In genomic region chr20:44430270-44431065, GRCh38 we compare ENCODE assay signal across 21 cellular contexts. TPM values are rescaled to one million over a fixed set of nuclear protein-coding genes. Genes with fewer than 3 reads are reported as not detected.
DNase-seq lines count a peak whose midpoint lies in the region; ATAC-seq, FAIRE-seq and TF ChIP-seq lines count a peak whose summit lies in the region.
"Had no signal": no experiment of that assay in that cellular context is flagged by ENCODE, and none has a peak within 500 bp of the region (broad histone marks: within the 10 kb centered on the region; RNA-seq: fewer than 3 reads in every experiment).

No MANE protein-coding gene starts in this region.

- DNase-seq in Caco-2 (no peak), HepG2 (ENCODE audit: low spot score) (no peak), neural progenitor cell (ENCODE audit: low spot score) (no peak), UCSD-AML1 (lab: John Stamatoyannopoulos, UW; ENCODE audit: unreplicated experiment) (no peak), osteoblast (ENCODE audit: insufficient read length, low spot score, missing footprints) (no peak)
- no peak for DNase-seq in activated CD4-positive, alpha-beta T cell treated with anti-CD3 and anti-CD28 coated beads, Interleukin-2, amount 50 U/mL, for 1 hour
- DNase-seq: AML-193; CD8-positive, alpha-beta T cell; GOT3; H9; KG1 had no signal

- TF ChIP-seq EP300 in HepG2 (IDR thresholded peaks at IDR 0.05; ENCODE audit: low read depth in 2 of 2, low read length in 2 of 2) (no peak), HepG2 (CRISPR knock-in tag; IDR thresholded peaks at IDR 0.05; ENCODE audit: borderline replicate concordance) (no peak)

- H3K4me3 Mint-ChIP-seq in Caco-2 (ENCODE audit: unreplicated experiment) (no peak overlapping the region), neural progenitor cell (no peak overlapping the region)
- H3K4me3 Mint-ChIP-seq: CD14-positive monocyte; CD8-positive, alpha-beta T cell; H9 had no signal

- ATAC-seq in HepG2 (no peak), GM18517 (IDR thresholded peaks at IDR 0.05; ENCODE audit: unreplicated experiment) (no peak)
- ATAC-seq: CD8-positive, alpha-beta T cell had no signal

- H3K27me3 ChIP-seq in Caco-2 (replicated peaks; ENCODE audit: control insufficient read depth, insufficient read depth, low read length) (no peaks in the 10 kb centered on the region), duodenal mucosa (ENCODE audit: control insufficient read depth in 1 of 2, insufficient read depth in 2 of 2, low read length in 2 of 2) (no peaks in the 10 kb centered on the region), HepG2 (ENCODE audit: control insufficient read depth in 1 of 2, insufficient read depth in 2 of 2, low read length in 2 of 2) (no peaks in the 10 kb centered on the region), neural progenitor cell (peaks cover 4% of the 10 kb centered on the region), osteoblast (ENCODE audit: insufficient read depth, low read length) (peaks cover 16% of the 10 kb centered on the region)
- H3K27me3 ChIP-seq: BLaER1 had no signal

- H3K36me3 ChIP-seq in Caco-2 (ENCODE audit: control insufficient read depth, insufficient read depth, low read length), result peaks cover 25% of the 10 kb centered on the region
- peaks cover 22 to 38% of the 10 kb centered on the region in 2 donors for H3K36me3 ChIP-seq in duodenal mucosa (ENCODE audit: control insufficient read depth in 1 of 2, insufficient read depth in 2 of 2, low read length in 2 of 2)
- H3K36me3 ChIP-seq in HepG2 (replicated peaks in 1 of 2; ENCODE audit: control insufficient read depth in 1 of 2, insufficient read depth in 2 of 2, low read length in 2 of 2), result peaks cover 18 to 45% of the 10 kb centered on the region in 2 experiments
- no peaks in the 10 kb centered on the region for H3K36me3 ChIP-seq in neural progenitor cell
- no peaks in the 10 kb centered on the region for H3K36me3 ChIP-seq in osteoblast (ENCODE audit: insufficient read depth, low read length)
- H3K36me3 ChIP-seq: BLaER1 had no signal

- H3F3A ChIP-seq in neural progenitor cell (ENCODE audit: low read depth), result no peaks in the 10 kb centered on the region

- H4K20me1 ChIP-seq in HepG2 (ENCODE audit: insufficient read depth, low read length), result no peaks in the 10 kb centered on the region
- H4K20me1 ChIP-seq in neural progenitor cell (ENCODE audit: low read depth), result no peaks in the 10 kb centered on the region
- no peaks in the 10 kb centered on the region for H4K20me1 ChIP-seq in osteoblast (ENCODE audit: insufficient read depth, low read length)
- H4K20me1 ChIP-seq: BLaER1 had no signal

- H3K27ac Mint-ChIP-seq in Caco-2 (ENCODE audit: unreplicated experiment) (peak overlapping the region; percentile 62), neural progenitor cell (peak overlapping the region; percentile 53)
- H3K27ac Mint-ChIP-seq: CD14-positive monocyte; CD8-positive, alpha-beta T cell had no signal

- CTCF ChIA-PET in Caco-2 (lab: Charles Lee) (interaction anchor here (0.6 kb wide), 4 partner anchors 23 to 1341 kb away, joined by 3 to 5 read pairs (median 4); no protein-coding TSS in a partner anchor), HepG2 (lab: Yijun Ruan, JAX; ENCODE audit: low intra/inter-chr PET ratio, low total read pairs) (no interaction called here)

- H3K4me1 ChIP-seq in Caco-2 (peaks cover 15% of the 10 kb centered on the region), duodenal mucosa (ENCODE audit: control insufficient read depth in 1 of 2, insufficient read depth in 2 of 2, low read length in 2 of 2) (peaks cover 31 to 45% of the 10 kb centered on the region in 2 donors), HepG2 (ENCODE audit: insufficient read depth, low read length) (peaks cover 97% of the 10 kb centered on the region), neural progenitor cell (no peaks in the 10 kb centered on the region), osteoblast (ENCODE audit: insufficient read depth, low read length) (no peaks in the 10 kb centered on the region)
- H3K4me1 ChIP-seq: BLaER1 had no signal

- H2AFZ ChIP-seq in HepG2 (ENCODE audit: low read length) (no peak overlapping the region), neural progenitor cell (replicated peaks) (no peak overlapping the region), osteoblast (ENCODE audit: low read length) (no peak overlapping the region)

- POLR2A ChIA-PET in Caco-2 (lab: Charles Lee) (no interaction called here), HepG2 (lab: Yijun Ruan, JAX) (interaction anchor here (0.6 to 7.5 kb wide), 12 partner anchors 12 to 79 kb away, joined by 3 to 101 read pairs (median 3); no protein-coding TSS in a partner anchor)

- 98% methylated on average over 7 of the region's 7 CpGs for WGBS in HepG2 (ENCODE audit: low lambda C conversion rate)

- peaks cover 22% of the 10 kb centered on the region for H3K36me3 Mint-ChIP-seq in Caco-2 (ENCODE audit: insufficient read depth, unreplicated experiment)
- no peaks in the 10 kb centered on the region for H3K36me3 Mint-ChIP-seq in neural progenitor cell
- H3K36me3 Mint-ChIP-seq: CD14-positive monocyte; CD8-positive, alpha-beta T cell had no signal

- H3K4me1 Mint-ChIP-seq in Caco-2 (ENCODE audit: low read depth, unreplicated experiment) (peaks cover 9% of the 10 kb centered on the region), neural progenitor cell (no peaks in the 10 kb centered on the region)
- H3K4me1 Mint-ChIP-seq: H9 had no signal

- peak; percentile 49 to 79; a peak in 3 of 4 replicates for TF ChIP-seq POLR2A in HepG2 (IDR thresholded peaks at IDR 0.05; ENCODE audit: insufficient read depth in 1 of 2, low read depth in 2 of 2, low read length in 2 of 2)

- H3K4me2 ChIP-seq in HepG2 (ENCODE audit: low read depth, low read length) (no peak overlapping the region), neural progenitor cell (no peak overlapping the region), osteoblast (ENCODE audit: insufficient read depth, low read length) (no peak overlapping the region)
- H3K4me2 ChIP-seq: A549, BLaER1 had no signal

- TF ChIP-seq RAD21 in HepG2 (CRISPR knock-in tag; IDR thresholded peaks at IDR 0.05), result 0 out of 2 replicates have a peak, but pooled peaks have one; percentile 11

- H3K4me3 ChIP-seq in Caco-2 (ENCODE audit: low read depth, low read length), result no peak overlapping the region
- H3K4me3 ChIP-seq in duodenal mucosa (ENCODE audit: low read depth in 1 of 2, low read length in 2 of 2), result no peak overlapping the region
- H3K4me3 ChIP-seq in HepG2 (replicated peaks in 1 of 3; ENCODE audit: insufficient read depth in 1 of 3, low read depth in 2 of 3, low read length in 3 of 3), result no peak overlapping the region
- H3K4me3 ChIP-seq in neural progenitor cell, result no peak overlapping the region
- no peak overlapping the region for H3K4me3 ChIP-seq in osteoblast (ENCODE audit: insufficient read depth, low read length)
- H3K4me3 ChIP-seq: A549, BLaER1 had no signal

- in situ Hi-C loops in HepG2 (cut with HindIII; ENCODE audit: extremely low pct_ligation_motif_present, low pct_unique_long_range_greater_than_20kb), result no loop called here

- H3K9me3 Mint-ChIP-seq in Caco-2 (ENCODE audit: unreplicated experiment), result no peaks in the 10 kb centered on the region
- no peaks in the 10 kb centered on the region for H3K9me3 Mint-ChIP-seq in neural progenitor cell
- H3K9me3 Mint-ChIP-seq: CD8-positive, alpha-beta T cell; H9 had no signal

- H3K9me3 ChIP-seq in Caco-2 (no peaks in the 10 kb centered on the region), duodenal mucosa (ENCODE audit: control insufficient read depth in 1 of 2, low read length in 2 of 2) (no peaks in the 10 kb centered on the region), HepG2 (ENCODE audit: low read length) (no peaks in the 10 kb centered on the region), neural progenitor cell (ENCODE audit: low read depth) (no peaks in the 10 kb centered on the region), osteoblast (ENCODE audit: low read depth, low read length) (no peaks in the 10 kb centered on the region)
- H3K9me3 ChIP-seq: A549, BLaER1 had no signal

- no peak for FAIRE-seq in HepG2 (lab: Jason Lieb, UNC)
- FAIRE-seq: A549, D721Med, G401.6, GM12891, GM18507 had no signal

- H3K79me2 ChIP-seq in HepG2 (ENCODE audit: insufficient read depth, low read length) (no peaks in the 10 kb centered on the region), neural progenitor cell (ENCODE audit: low read depth) (no peaks in the 10 kb centered on the region), osteoblast (ENCODE audit: insufficient read depth, low read length) (no peaks in the 10 kb centered on the region)

- intact Hi-C loops in Caco-2 (cut with micrococcal nuclease; ENCODE audit: unreplicated experiment), result no loop called here
- intact Hi-C loops in HepG2 (cut with micrococcal nuclease; ENCODE audit: unreplicated experiment), result no loop called here

- H3K9ac ChIP-seq in duodenal mucosa (ENCODE audit: low read depth in 1 of 2, low read length in 2 of 2), result peak overlapping the region; percentile 28 to 64
- H3K9ac ChIP-seq in HepG2 (ENCODE audit: insufficient read depth, low read depth, low read length), result no peak overlapping the region
- H3K9ac ChIP-seq in neural progenitor cell, result no peak overlapping the region
- H3K9ac ChIP-seq: BLaER1 had no signal

- no peaks in the 10 kb centered on the region for H3K27me3 Mint-ChIP-seq in Caco-2 (ENCODE audit: insufficient read depth, unreplicated experiment)
- peaks cover 5% of the 10 kb centered on the region for H3K27me3 Mint-ChIP-seq in neural progenitor cell (ENCODE audit: insufficient read depth, low read depth)

- TF ChIP-seq CTCF in Caco-2 (IDR thresholded peaks at IDR 0.05; ENCODE audit: insufficient read depth in 1 of 2, low read depth in 1 of 2, low read length in 1 of 2, severe bottlenecking in 1 of 2, unreplicated experiment in 1 of 2), result no peak
- TF ChIP-seq CTCF in HepG2 (CRISPR knock-in tag; IDR thresholded peaks at IDR 0.05), result no peak
- TF ChIP-seq CTCF in neural progenitor cell (IDR thresholded peaks at IDR 0.05), result no peak
- no peak for TF ChIP-seq CTCF in osteoblast (IDR thresholded peaks at IDR 0.05; ENCODE audit: extremely low read depth, low read depth, low read length)

- H3K27ac ChIP-seq in duodenal mucosa (ENCODE audit: low read depth, low read length) (peak overlapping the region; percentile 15), HepG2 (ENCODE audit: extremely low read length, insufficient read depth, low read length) (peak overlapping the region; percentile 44), neural progenitor cell (no peak overlapping the region), osteoblast (ENCODE audit: low read depth, low read length) (no peak overlapping the region)
- H3K27ac ChIP-seq: 22Rv1, A549, BLaER1 had no signal

- BruUV-seq in Caco-2 (replicated peaks; lab: Mats Ljungman, UMichigan) (no TSS peak), HepG2 (replicated peaks; lab: Mats Ljungman, UMichigan) (TSS peak; percentile 24)

RNA-seq across cellular contexts. Expression of gene TTPAL, which starts 45.2 kb away (rescaled TPM):
- total RNA-seq in Caco-2 (2022), result 53.9 and 54.6 TPM in 2 replicates
- 18.8 and 25.0 TPM in 2 replicates for total RNA-seq in HepG2 (2016; rRNA removed; fragmentation: Illumina TruSeq; extraction: Trizol)
- 5.5 and 6.4 TPM in 2 replicates for total RNA-seq in HepG2 (2016; cell fraction: cytosol; rRNA removed; fragmentation: Illumina TruSeq; extraction: Trizol; ENCODE audit: low read depth)
- total RNA-seq in HepG2 (2016; cell fraction: insoluble cytoplasmic fraction; rRNA removed; fragmentation: Illumina TruSeq; extraction: Trizol), result 18.9 and 20.5 TPM in 2 replicates
- total RNA-seq in HepG2 (2016; cell fraction: membrane; rRNA removed; fragmentation: Illumina TruSeq; extraction: Trizol), result 9.4 and 11.1 TPM in 2 replicates
- total RNA-seq in HepG2 (2016; cell fraction: nucleus; rRNA removed; fragmentation: Illumina TruSeq; extraction: Trizol), result 12.8 and 13.9 TPM in 2 replicates
- 4.3 and 6.5 TPM in 2 replicates for polyA plus RNA-seq in HepG2 (2011; rRNA removed)
- 2.9 and 4.0 TPM in 2 replicates for polyA plus RNA-seq in HepG2 (2011; cell fraction: cytosol; rRNA removed)
- polyA plus RNA-seq in HepG2 (2011; cell fraction: nucleus; rRNA removed), result 7.3 and 9.9 TPM in 2 replicates
- polyA plus RNA-seq in HepG2 (2012), result 6.4 and 9.2 TPM in 2 replicates
- polyA plus RNA-seq in HepG2 (2016; cell fraction: cytosol; fragmentation: Illumina TruSeq; extraction: Trizol; ENCODE audit: low read depth), result 0.79 and 1.3 TPM in 2 replicates
- 16.0 and 18.5 TPM in 2 replicates for polyA plus RNA-seq in HepG2 (2016; cell fraction: insoluble cytoplasmic fraction; fragmentation: Illumina TruSeq; extraction: Trizol; ENCODE audit: low read depth)
- 3.7 and 4.2 TPM in 2 replicates for polyA plus RNA-seq in HepG2 (2016; cell fraction: membrane; fragmentation: Illumina TruSeq; extraction: Trizol; ENCODE audit: low read depth)
- polyA plus RNA-seq in HepG2 (2016; cell fraction: nucleus; fragmentation: Illumina TruSeq; extraction: Trizol; ENCODE audit: insufficient read depth, low read depth), result 19.0 and 22.5 TPM in 2 replicates
- polyA minus RNA-seq in HepG2 (2011; rRNA and poly(A)+ RNA removed; ENCODE audit: low replicate concordance), result 13.1 and 21.0 TPM in 2 replicates
- polyA minus RNA-seq in HepG2 (2011; cell fraction: cytosol; rRNA and poly(A)+ RNA removed), result 5.7 and 6.9 TPM in 2 replicates
- polyA minus RNA-seq in HepG2 (2011; cell fraction: nucleus; rRNA and poly(A)+ RNA removed), result 6.1 and 6.7 TPM in 2 replicates
- total RNA-seq in neural progenitor cell (ENCODE audit: low replicate concordance), result 7.8 and 9.8 TPM in 2 replicates
- total RNA-seq in osteoblast, result 12.1 and 12.7 TPM in 2 replicates

Comparison
In these comparisons a context has a peak if more than half of its experiments do, and no peak if none do; other contexts are left out.
1. H3K27ac ChIP-seq: peak in duodenal mucosa (single experiment) and HepG2 (single experiment); none in neural progenitor cell (single experiment) and osteoblast (single experiment).
2. H3K9ac ChIP-seq: peak in duodenal mucosa (2 of 2); none in HepG2 (single experiment) and neural progenitor cell (single experiment).